In genomic region chr12:77640356-77640755, GRCh38 we compare ENCODE assay signal across 20 cellular contexts.
DNase-seq lines count a peak whose midpoint lies in the region; ATAC-seq, FAIRE-seq and TF ChIP-seq lines count a peak whose summit lies in the region.
"Had no signal": no experiment of that assay in that cellular context is flagged by ENCODE, and none has a peak within 500 bp of the region (broad histone marks: within the 10 kb centered on the region; RNA-seq: fewer than 3 reads in every experiment).

No MANE protein-coding gene starts in this region.

- no peaks in the 10 kb centered on the region for H3F3A ChIP-seq in GM23338 (replicated peaks; ENCODE audit: low read depth)

- H3K27ac Mint-ChIP-seq in GM23338, result no peak overlapping the region
- H3K27ac Mint-ChIP-seq: B cell; CD4-positive, CD25-positive, alpha-beta regulatory T cell; CD8-positive, alpha-beta T cell; HFFc6 had no signal

- no peaks in the 10 kb centered on the region for H3K9me1 ChIP-seq in K562 (ENCODE audit: control insufficient read depth, insufficient read depth, low read length)

- TF ChIP-seq RAD21 in A549 (conservative IDR thresholded peaks at IDR 0.05 in 1 of 2, IDR thresholded peaks at IDR 0.05 in 1 of 2) (no peak), K562 (CRISPR knock-in tag; conservative IDR thresholded peaks at IDR 0.05 in 1 of 2, IDR thresholded peaks at IDR 0.05 in 1 of 2) (no peak)

- H3K36me3 ChIP-seq in GM23338 (ENCODE audit: insufficient read depth), result no peaks in the 10 kb centered on the region
- H3K36me3 ChIP-seq in K562 (ENCODE audit: control insufficient read depth, insufficient read depth, low read length), result no peaks in the 10 kb centered on the region
- H3K36me3 ChIP-seq: BLaER1, HAP-1 had no signal

- POLR2A ChIA-PET in A549 (lab: Yijun Ruan, JAX) (no interaction called here), K562 (lab: Yijun Ruan, JAX) (no interaction called here)

- TF ChIP-seq CTCF in A549 (IDR thresholded peaks at IDR 0.05) (no peak), GM23338 (conservative IDR thresholded peaks at IDR 0.05; ENCODE audit: low read depth in 2 of 2) (no peak), K562 (IDR thresholded peaks at IDR 0.05 in 2 of 3, conservative IDR thresholded peaks at IDR 0.05 in 1 of 3; ENCODE audit: insufficient read depth in 2 of 3, low read depth in 1 of 3, low read length in 3 of 3) (no peak)

- no peaks in the 10 kb centered on the region for H3K9me2 ChIP-seq in GM23338 (ENCODE audit: insufficient read depth)

- no peak for TF ChIP-seq EP300 in A549 (IDR thresholded peaks at IDR 0.05)
- TF ChIP-seq EP300 in K562 (IDR thresholded peaks at IDR 0.05; ENCODE audit: low read length), result no peak

- H3K27ac ChIP-seq in A549, result no peak overlapping the region
- no peak overlapping the region for H3K27ac ChIP-seq in GM23338 (ENCODE audit: low read depth)
- no peak overlapping the region for H3K27ac ChIP-seq in K562 (ENCODE audit: extremely low read depth, low read depth, low read length)
- H3K27ac ChIP-seq: BLaER1, C4-2B, GM23248 had no signal

- no peak for FAIRE-seq in A549 (lab: Jason Lieb, UNC)
- FAIRE-seq in K562 (lab: Jason Lieb, UNC), result no peak
- FAIRE-seq: G401.6, GM12892, H54 had no signal

- no peaks in the 10 kb centered on the region for H3K9me3 ChIP-seq in A549
- H3K9me3 ChIP-seq in K562 (replicated peaks; ENCODE audit: control insufficient read depth, insufficient read depth, low read depth, low read length), result no peaks in the 10 kb centered on the region
- H3K9me3 ChIP-seq: BLaER1, Caco-2, HAP-1 had no signal

- peaks cover 41% of the 10 kb centered on the region for H3K4me1 Mint-ChIP-seq in GM23338
- H3K4me1 Mint-ChIP-seq: B cell; CD4-positive, CD25-positive, alpha-beta regulatory T cell had no signal

- CTCF ChIA-PET in A549 (lab: Yijun Ruan, JAX), result no interaction called here
- CTCF ChIA-PET in K562 (lab: Yijun Ruan, JAX; ENCODE audit: low intra/inter-chr PET ratio), result no interaction called here

- no peaks in the 10 kb centered on the region for H3K4me1 ChIP-seq in A549
- peaks cover 35% of the 10 kb centered on the region for H3K4me1 ChIP-seq in GM23338 (ENCODE audit: insufficient read depth)
- no peaks in the 10 kb centered on the region for H3K4me1 ChIP-seq in K562 (replicated peaks in 1 of 2; ENCODE audit: control insufficient read depth in 2 of 2, insufficient read depth in 2 of 2, low read length in 2 of 2)
- H3K4me1 ChIP-seq: BLaER1, Caco-2, HAP-1 had no signal

- H3K9me3 Mint-ChIP-seq in GM23338, result no peaks in the 10 kb centered on the region
- H3K9me3 Mint-ChIP-seq: CD8-positive, alpha-beta T cell; HFFc6 had no signal

- no peaks in the 10 kb centered on the region; the same call in 2 of the 3 replicates for H3K36me3 Mint-ChIP-seq in GM23338 (ENCODE audit: low read depth)
- H3K36me3 Mint-ChIP-seq: CD4-positive, CD25-positive, alpha-beta regulatory T cell; CD8-positive, alpha-beta T cell had no signal

- TF ChIP-seq POLR2A in A549 (IDR thresholded peaks at IDR 0.05; ENCODE audit: low read length), result no peak
- TF ChIP-seq POLR2A in K562 (conservative IDR thresholded peaks at IDR 0.05), result no peak

- no peak for DNase-seq in A549 (ENCODE audit: low read depth in 1 of 2, low spot score in 1 of 2)
- no peak for DNase-seq in GM23338 (ENCODE audit: low spot score)
- no peak for DNase-seq in K562 (ENCODE audit: extremely low read depth in 1 of 4, low spot score in 3 of 4)
- no peak for DNase-seq in NCI-H146 treated with DMSO at 0.1 percent for 48 hours (lab: John Stamatoyannopoulos, UW; ENCODE audit: unreplicated experiment)
- DNase-seq in pons (ENCODE audit: low spot score), result no peak
- no peak for DNase-seq in NCI-H345 (lab: John Stamatoyannopoulos, UW)
- DNase-seq: Caco-2; CD4-positive, CD25-positive, alpha-beta regulatory T cell; CD8-positive, alpha-beta T cell; DMS153; DND-41; GM23248; HFFc6 had no signal

- H3K4me3 Mint-ChIP-seq in GM23338, result no peak overlapping the region
- H3K4me3 Mint-ChIP-seq: B cell; CD4-positive, CD25-positive, alpha-beta regulatory T cell; CD8-positive, alpha-beta T cell; HFFc6 had no signal

- H4K20me1 ChIP-seq in GM23338 (replicated peaks; ENCODE audit: insufficient read depth), result no peaks in the 10 kb centered on the region
- no peaks in the 10 kb centered on the region for H4K20me1 ChIP-seq in K562 (replicated peaks; ENCODE audit: control insufficient read depth, insufficient read depth, low read length)
- H4K20me1 ChIP-seq: BLaER1 had no signal

- intact Hi-C loops in K562 (cut with micrococcal nuclease), result no loop called here

- ATAC-seq in A549, result no peak
- ATAC-seq in GM23338, result no peak
- ATAC-seq in K562, result no peak
- ATAC-seq: CD8-positive, alpha-beta T cell had no signal

- peaks cover 3% of the 10 kb centered on the region for H3K27me3 Mint-ChIP-seq in GM23338 (ENCODE audit: insufficient read depth, low read depth, poor library complexity)
- H3K27me3 Mint-ChIP-seq: B cell; CD4-positive, CD25-positive, alpha-beta regulatory T cell had no signal

- H3K4me2 ChIP-seq in A549 (no peak overlapping the region), GM23338 (peak overlapping the region; percentile 13; the same call in 1 of the 2 replicates), K562 (ENCODE audit: insufficient read depth, low read length) (no peak overlapping the region)
- H3K4me2 ChIP-seq: BLaER1 had no signal

- no peaks in the 10 kb centered on the region for H3K27me3 ChIP-seq in GM23338 (ENCODE audit: insufficient read depth)
- H3K27me3 ChIP-seq in K562 (ENCODE audit: control insufficient read depth in 2 of 2, insufficient read depth in 2 of 2, low read length in 2 of 2), result no peaks in the 10 kb centered on the region
- H3K27me3 ChIP-seq: BLaER1 had no signal

- H3K9ac ChIP-seq in K562 (ENCODE audit: insufficient read depth in 1 of 2, low read depth in 2 of 2, low read length in 2 of 2), result no peak overlapping the region
- H3K9ac ChIP-seq: BLaER1, GM23248 had no signal

- in situ Hi-C loops in K562 (cut with MboI), result no loop called here

- BruUV-seq in K562 (replicated peaks; lab: Mats Ljungman, UMichigan), result no TSS peak

- H3K4me3 ChIP-seq in A549 (no peak overlapping the region), GM23338 (no peak overlapping the region), K562 (no peak overlapping the region)
- H3K4me3 ChIP-seq: BLaER1, GM23248, HAP-1 had no signal

- H3K79me2 ChIP-seq in GM23338 (replicated peaks; ENCODE audit: insufficient read depth) (no peaks in the 10 kb centered on the region), K562 (ENCODE audit: control insufficient read depth, insufficient read depth, low read length) (no peaks in the 10 kb centered on the region)

- no peak overlapping the region for H2AFZ ChIP-seq in GM23338
- no peak overlapping the region for H2AFZ ChIP-seq in K562 (ENCODE audit: low read depth, low read length)
- H2AFZ ChIP-seq: GM23248 had no signal

TF ChIP-seq in A549, 52 proteins besides CTCF, POLR2A, EP300 and RAD21:
- TF ChIP-seq ZNF302 (CRISPR knock-in tag; IDR thresholded peaks at IDR 0.05) (no peak), MAFK (IDR thresholded peaks at IDR 0.05; ENCODE audit: partially characterized antibody) (peak; percentile 89)
TF ChIP-seq in A549: peak in this region for 1.

TF ChIP-seq in GM23338, 12 proteins besides CTCF, POLR2A, EP300 and RAD21 (continues in another document):
- TF ChIP-seq REST (IDR thresholded peaks at IDR 0.05; ENCODE audit: unreplicated experiment), result no peak

TF ChIP-seq in K562, 482 proteins besides CTCF, POLR2A, EP300 and RAD21:
- peak; percentile 42; the same call in 1 of the 2 replicates for TF ChIP-seq C11orf30 (IDR thresholded peaks at IDR 0.05; ENCODE audit: low read depth)
- TF ChIP-seq HNRNPK (IDR thresholded peaks at IDR 0.05; ENCODE audit: low read depth, low read length, poor library complexity, severe bottlenecking), result no peak
- TF ChIP-seq MAFF (IDR thresholded peaks at IDR 0.05; ENCODE audit: low read length), result peak; percentile 48; the same call in 1 of the 2 replicates
- TF ChIP-seq NR4A1 (CRISPR knock-in tag; IDR thresholded peaks at IDR 0.05), result no peak
- TF ChIP-seq NR4A1 (tag; IDR thresholded peaks at IDR 0.05), result no peak
- TF ChIP-seq GATAD2A (IDR thresholded peaks at IDR 0.05), result no peak
- TF ChIP-seq MAFG (tag; conservative IDR thresholded peaks at IDR 0.05), result peak; percentile 66
- peak; percentile 62; the same call in 1 of the 2 replicates for TF ChIP-seq MAFK (IDR thresholded peaks at IDR 0.05; ENCODE audit: low read length)
- no peak for TF ChIP-seq ZNF277 (CRISPR knock-in tag; IDR thresholded peaks at IDR 0.05; ENCODE audit: borderline replicate concordance)
- peak; percentile 71 for TF ChIP-seq ZNF316 (IDR thresholded peaks at IDR 0.05)
TF ChIP-seq in K562: peak in this region for 5.

Comparison
In these comparisons a context has a peak if more than half of its experiments do, and no peak if none do; other contexts are left out.
1. Of the 35 proteins assayed by ChIP-seq in both K562 and A549: peak only in K562: none; only in A549: none; in both: MAFK; in neither: 34.